In the genomic region with DNA sequence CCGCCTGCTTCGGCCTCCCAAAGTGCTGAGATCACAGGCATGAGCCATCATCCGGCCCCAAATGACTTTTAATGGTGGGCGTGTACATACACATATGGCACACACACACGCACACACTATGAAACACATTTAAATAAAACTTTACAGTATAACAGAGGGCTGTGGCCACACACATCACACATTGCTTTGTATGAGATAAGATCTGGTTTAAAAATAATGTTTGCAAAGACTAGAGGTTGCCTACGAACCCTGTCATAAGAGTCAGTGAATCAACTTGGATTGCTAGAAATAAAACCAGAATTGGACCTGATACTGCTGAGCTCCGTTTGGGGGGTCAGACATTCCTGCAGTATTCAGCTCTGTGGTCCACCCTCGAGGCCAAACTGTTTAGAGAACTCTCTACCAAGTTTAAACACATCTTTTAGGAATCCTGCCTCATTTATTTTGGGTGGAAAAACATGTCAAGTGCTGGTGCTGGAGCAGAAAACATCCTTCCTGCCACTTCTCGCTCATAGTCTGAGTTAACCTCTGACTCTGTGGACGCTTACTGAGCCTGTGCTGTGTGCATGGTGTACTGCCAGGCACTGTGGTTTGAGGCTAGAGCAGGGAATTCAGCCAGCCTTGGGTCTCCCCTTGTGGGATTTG, we compare ENCODE assay signal across 13 cellular contexts. TPM values are rescaled to one million over a fixed set of nuclear protein-coding genes. Genes with fewer than 3 reads are reported as not detected.
DNase-seq lines count a peak whose midpoint lies in the region; ATAC-seq and TF ChIP-seq lines count a peak whose summit lies in the region.
"Had no signal": no experiment of that assay in that cellular context is flagged by ENCODE, and none has a peak within 500 bp of the region (broad histone marks: within the 10 kb centered on the region; RNA-seq: fewer than 3 reads in every experiment).

No MANE protein-coding gene starts in this region.

- no peaks in the 10 kb centered on the region for H3K9me2 ChIP-seq in MM.1S (replicated peaks; ENCODE audit: insufficient read depth, low read length)

- no peak overlapping the region for H3K4me3 ChIP-seq in AG10803 (ENCODE audit: low read length)
- H3K4me3 ChIP-seq in SJSA1 = no peak overlapping the region
- H3K4me3 ChIP-seq in MM.1S (ENCODE audit: low read length) = no peak overlapping the region

- H3K27ac ChIP-seq in SJSA1 = peak overlapping the region; percentile 98
- no peak overlapping the region for H3K27ac ChIP-seq in MM.1S (ENCODE audit: low read length)

- H2AFZ ChIP-seq in MM.1S (ENCODE audit: low read length) = no peak overlapping the region

- peaks cover 57% of the 10 kb centered on the region for H3K4me1 ChIP-seq in SJSA1 (replicated peaks)
- H3K4me1 ChIP-seq in MM.1S (ENCODE audit: low read length) = no peaks in the 10 kb centered on the region

- H3K79me2 ChIP-seq in MM.1S (ENCODE audit: low read length) = no peaks in the 10 kb centered on the region

- H3K4me2 ChIP-seq in MM.1S (ENCODE audit: low read depth, low read length) = no peak overlapping the region

- no peak overlapping the region for H3K9ac ChIP-seq in MM.1S (ENCODE audit: low read length)

- TF ChIP-seq CTCF in AG10803 (conservative IDR thresholded peaks at IDR 0.05; ENCODE audit: low read length) (no peak), MM.1S (IDR thresholded peaks at IDR 0.05; ENCODE audit: low read length) (no peak)

- no peaks in the 10 kb centered on the region for H3K9me3 ChIP-seq in SJSA1 (replicated peaks)
- no peaks in the 10 kb centered on the region for H3K9me3 ChIP-seq in MM.1S (replicated peaks; ENCODE audit: insufficient read depth, low read length)
- H3K9me3 ChIP-seq: BE2C had no signal

- intact Hi-C loops in sciatic nerve (cut with DNase I) = loop anchor here (10.0 kb wide), 1 partner anchor 1319 kb away; no protein-coding TSS in a partner anchor

- H3K36me3 ChIP-seq in SJSA1 (peaks cover 21% of the 10 kb centered on the region; the same call in 1 of the 2 replicates), MM.1S (replicated peaks; ENCODE audit: insufficient read depth, low read length) (no peaks in the 10 kb centered on the region)
- H3K36me3 ChIP-seq: BE2C had no signal

- no peaks in the 10 kb centered on the region for H3K27me3 ChIP-seq in SJSA1 (replicated peaks)
- H3K27me3 ChIP-seq in MM.1S (replicated peaks; ENCODE audit: insufficient read depth, low read length) = peaks cover 24% of the 10 kb centered on the region
- H3K27me3 ChIP-seq: BE2C had no signal

- ATAC-seq in sciatic nerve (peak; percentile 82), GM19023 (IDR thresholded peaks at IDR 0.05; ENCODE audit: unreplicated experiment) (no peak)

- H3F3A ChIP-seq in MM.1S (ENCODE audit: insufficient read depth, low read length) = no peaks in the 10 kb centered on the region

- H4K20me1 ChIP-seq in MM.1S (ENCODE audit: insufficient read depth, low read length) = no peaks in the 10 kb centered on the region

- DNase-seq in AG10803 (ENCODE audit: low read depth) (peak; percentile 43), SJSA1 (ENCODE audit: low read depth in 1 of 2, low spot score in 2 of 2) (peak; percentile 87 to 91), fibroblast of peridontal ligament (ENCODE audit: extremely low read depth) (peak; percentile 82), sciatic nerve (ENCODE audit: low spot score) (no peak), germinal center (ENCODE audit: low spot score) (no peak), MM.1S (no peak), NCI-H2227 treated with DMSO at 0.1 percent for 48 hours (lab: John Stamatoyannopoulos, UW) (no peak)
- DNase-seq: effector CD4-positive, alpha-beta T cell; NCI-H1694 treated with DMSO at 0.1 percent for 48 hours; stimulated activated CD4-positive, alpha-beta T cell treated with anti-CD3 and anti-CD28 coated beads, Interleukin-2, amount 100 ng/mL, for 24 hours; stimulated activated naive CD4-positive, alpha-beta T cell treated with Interleukin-2 at 50 U/mL for 16 hours had no signal

RNA-seq across cellular contexts. Expression of a gene that starts 47.8 kb away (rescaled TPM):
- total RNA-seq in SJSA1 (2014; rRNA removed; shearing (Covaris generic)) = 86.7 and 94.7 TPM in 2 replicates
- total RNA-seq in sciatic nerve = 59.0 TPM

Comparison
In these comparisons a context has a peak if more than half of its experiments do, and no peak if none do; other contexts are left out.
1. DNase-seq: peak in AG10803 (single experiment), SJSA1 (2 of 2) and fibroblast of peridontal ligament (single experiment); none in sciatic nerve (single experiment), germinal center (single experiment), MM.1S (single experiment) and NCI-H2227 treated with DMSO at 0.1 percent for 48 hours (single experiment).